16 cellular contexts compared by ENCODE assay signal in the genomic region with DNA sequence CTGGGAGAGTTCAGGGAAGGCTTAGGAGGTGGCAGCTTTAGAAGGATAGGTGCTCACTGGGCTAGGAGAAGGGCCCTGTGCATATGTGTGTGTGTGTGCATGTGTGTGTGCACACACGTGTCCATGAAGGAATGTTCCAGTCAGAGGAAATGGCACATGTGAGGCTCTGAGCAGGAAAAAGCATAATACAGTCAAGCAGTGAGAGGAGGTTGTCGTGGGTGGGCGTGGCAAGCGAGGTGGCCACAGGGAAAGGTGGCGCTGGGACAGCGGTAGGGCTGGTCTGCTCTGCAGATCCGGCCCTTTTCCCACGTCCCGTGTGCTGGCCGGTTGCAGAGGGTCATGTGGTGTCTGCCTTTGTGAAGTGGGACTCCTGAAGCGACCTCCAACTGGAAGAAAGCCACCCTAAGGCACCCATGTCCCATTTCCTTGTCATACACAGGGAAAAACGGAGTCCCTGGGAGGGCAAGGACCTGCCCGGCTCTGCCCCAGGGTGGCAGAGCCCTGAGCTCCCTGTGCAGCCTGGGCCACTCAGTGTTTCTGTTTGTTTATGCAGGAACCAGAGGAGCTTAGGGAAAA.
"Had no signal": no experiment of that assay in that cellular context is flagged by ENCODE, and none has a peak within 500 bp of the region (broad histone marks: within the 10 kb centered on the region; RNA-seq: fewer than 3 reads in every experiment).

No MANE protein-coding gene starts in this region.

- H3K9me3 Mint-ChIP-seq: activated naive CD4-positive, alpha-beta T cell treated with anti-CD3 and anti-CD28 coated beads, Interleukin-2, amount 50 U/mL, for 72 hours; activated T-cell treated with anti-CD3 and anti-CD28 coated beads, Interleukin-2, amount 50 U/mL, for 24 hours; brain; dendritic cell treated with granulocyte-macrophage colony-stimulating factor and Interleukin-4, amounts not matched to agents 40 ng/mL and 50 ng/mL, for 4 days; nephron progenitor cell; stimulated activated effector memory CD8-positive, alpha-beta T cell treated with anti-CD3 and anti-CD28 coated beads, Interleukin-12 subunit alpha, Interleukin-12 subunit beta, amount 100 ng/mL, for 72 hours; T-cell had no signal

- H3K4me3 ChIP-seq: gastrocnemius medialis, SK-N-MC, tibial artery had no signal

- ATAC-seq: activated naive CD4-positive, alpha-beta T cell treated with anti-CD3 and anti-CD28 coated beads, Interleukin-2, amount 50 U/mL, for 72 hours; stimulated activated effector memory CD8-positive, alpha-beta T cell treated with anti-CD3 and anti-CD28 coated beads, Interleukin-12 subunit alpha, Interleukin-12 subunit beta, amount 100 ng/mL, for 72 hours; T-cell had no signal

- H3K27me3 Mint-ChIP-seq: activated T-cell treated with anti-CD3 and anti-CD28 coated beads, Interleukin-2, amount 50 U/mL, for 24 hours; brain; dendritic cell treated with granulocyte-macrophage colony-stimulating factor and Interleukin-4, amounts not matched to agents 40 ng/mL and 50 ng/mL, for 4 days; T-cell had no signal

- H3K27ac Mint-ChIP-seq: activated naive CD4-positive, alpha-beta T cell treated with anti-CD3 and anti-CD28 coated beads, Interleukin-2, amount 50 U/mL, for 72 hours; activated T-cell treated with anti-CD3 and anti-CD28 coated beads, Interleukin-2, amount 50 U/mL, for 24 hours; dendritic cell treated with granulocyte-macrophage colony-stimulating factor and Interleukin-4, amounts not matched to agents 40 ng/mL and 50 ng/mL, for 4 days; nephron progenitor cell; stimulated activated effector memory CD8-positive, alpha-beta T cell treated with anti-CD3 and anti-CD28 coated beads, Interleukin-12 subunit alpha, Interleukin-12 subunit beta, amount 100 ng/mL, for 72 hours; T-cell had no signal

- H3K36me3 Mint-ChIP-seq: activated naive CD4-positive, alpha-beta T cell treated with anti-CD3 and anti-CD28 coated beads, Interleukin-2, amount 50 U/mL, for 72 hours; stimulated activated effector memory CD8-positive, alpha-beta T cell treated with anti-CD3 and anti-CD28 coated beads, Interleukin-12 subunit alpha, Interleukin-12 subunit beta, amount 100 ng/mL, for 72 hours; T-cell had no signal

- H3K9me3 ChIP-seq: gastrocnemius medialis, tibial artery had no signal

- H3K36me3 ChIP-seq: gastrocnemius medialis, tibial artery had no signal

- H3K4me1 ChIP-seq: tibial artery had no signal

- H3K4me1 Mint-ChIP-seq: brain; stimulated activated effector memory CD8-positive, alpha-beta T cell treated with anti-CD3 and anti-CD28 coated beads, Interleukin-12 subunit alpha, Interleukin-12 subunit beta, amount 100 ng/mL, for 72 hours; T-cell had no signal

- DNase-seq: activated CD4-positive, alpha-beta T cell treated with anti-CD3 and anti-CD28 coated beads for 1 hour; activated CD4-positive, alpha-beta T cell treated with anti-CD3 and anti-CD28 coated beads, Interleukin-2, amount 50 U/mL, for 4 hours; activated T-cell treated with anti-CD3 and anti-CD28 coated beads, Interleukin-2, amount 50 U/mL, for 24 hours; amygdala; erythroblast; gastrocnemius medialis; nephron progenitor cell; T-cell; T-helper 9 cell had no signal

- FAIRE-seq: keratinocyte had no signal

- H3K27ac ChIP-seq: gastrocnemius medialis, SK-N-MC, tibial artery had no signal

- H3K4me3 Mint-ChIP-seq: activated T-cell treated with anti-CD3 and anti-CD28 coated beads, Interleukin-2, amount 50 U/mL, for 24 hours; brain; dendritic cell treated with granulocyte-macrophage colony-stimulating factor and Interleukin-4, amounts not matched to agents 40 ng/mL and 50 ng/mL, for 4 days; nephron progenitor cell; stimulated activated effector memory CD8-positive, alpha-beta T cell treated with anti-CD3 and anti-CD28 coated beads, Interleukin-12 subunit alpha, Interleukin-12 subunit beta, amount 100 ng/mL, for 72 hours; T-cell had no signal

- H3K27me3 ChIP-seq: gastrocnemius medialis, tibial artery had no signal
